19 cellular contexts compared by ENCODE assay signal in genomic region chr16:88499314-88499713, GRCh38. TPM values are rescaled to one million over a fixed set of nuclear protein-coding genes. Genes with fewer than 3 reads are reported as not detected.
A peak's percentile ranks its signal among the peaks of the same experiment; 100 is the strongest.
DNase-seq lines count a peak whose midpoint lies in the region; ATAC-seq and TF ChIP-seq lines count a peak whose summit lies in the region.
"Had no signal": no experiment of that assay in that cellular context is flagged by ENCODE, and none has a peak within 500 bp of the region (broad histone marks: within the 10 kb centered on the region; RNA-seq: fewer than 3 reads in every experiment).

No MANE protein-coding gene starts in this region.

- TF ChIP-seq POLR2A in spleen (IDR thresholded peaks at IDR 0.05), result no peak

- H3K27me3 ChIP-seq in cardiac muscle cell (no peaks in the 10 kb centered on the region), spleen (replicated peaks in 1 of 7) (peaks cover 0 to 7% (median 0%) of the 10 kb centered on the region in 7 donors)
- H3K27me3 ChIP-seq: MG63 had no signal

- H3K4me3 ChIP-seq in cardiac muscle cell (no peak overlapping the region), spleen (no peak overlapping the region)
- H3K4me3 ChIP-seq: GM23248, MG63, PC-9 had no signal

- H3K4me1 ChIP-seq in cardiac muscle cell (ENCODE audit: low read depth) (peaks cover 46% of the 10 kb centered on the region), spleen (peaks cover 12 to 80% (median 43%) of the 10 kb centered on the region in 6 donors)

- H3K36me3 ChIP-seq in cardiac muscle cell (no peaks in the 10 kb centered on the region), spleen (peaks cover 0 to 48% (median 0%) of the 10 kb centered on the region in 6 donors)
- H3K36me3 ChIP-seq: MG63 had no signal

- H3K27me3 Mint-ChIP-seq in memory B cell, result no peaks in the 10 kb centered on the region
- H3K27me3 Mint-ChIP-seq: CD4-positive, CD25-positive, alpha-beta regulatory T cell had no signal

- peaks cover 3% of the 10 kb centered on the region for H3K4me1 Mint-ChIP-seq in memory B cell

- H3K9me3 ChIP-seq in cardiac muscle cell (ENCODE audit: low read depth) (no peaks in the 10 kb centered on the region), spleen (no peaks in the 10 kb centered on the region)
- H3K9me3 ChIP-seq: MG63 had no signal

- intact Hi-C loops in cardiac septum (cut with DNase I), result no loop called here
- intact Hi-C loops in spleen (cut with DNase I; ENCODE audit: low total_unique reads), result no loop called here
- intact Hi-C loops in posterior vena cava (cut with DNase I), result no loop called here

- peak overlapping the region; percentile 90 for H3K27ac ChIP-seq in cardiac muscle cell
- peak overlapping the region in 5 of 8 donors; percentile 44 to 68 (median 58) for H3K27ac ChIP-seq in spleen
- H3K27ac ChIP-seq: GM23248, KMS-11, PC-9 had no signal

- H3K27ac Mint-ChIP-seq in memory B cell, result peak overlapping the region; percentile 60
- H3K27ac Mint-ChIP-seq: CD4-positive, CD25-positive, alpha-beta regulatory T cell had no signal

- TF ChIP-seq CTCF in cardiac muscle cell (IDR thresholded peaks at IDR 0.05; ENCODE audit: low read depth, low read length) (no peak), spleen (IDR thresholded peaks at IDR 0.05 in 8 of 11, conservative IDR thresholded peaks at IDR 0.05 in 3 of 11) (no peak)

- no peak overlapping the region for H3K4me3 Mint-ChIP-seq in memory B cell
- H3K4me3 Mint-ChIP-seq: CD4-positive, CD25-positive, alpha-beta regulatory T cell had no signal

- ATAC-seq in esophagus mucosa (peak; percentile 11), memory B cell (ENCODE audit: low read depth) (no peak), SK-N-SH treated with all-trans-retinoic acid at 6 μM for 48 hours (no peak)

- no peaks in the 10 kb centered on the region for H3K9me3 Mint-ChIP-seq in memory B cell

- no peaks in the 10 kb centered on the region for H3K36me3 Mint-ChIP-seq in memory B cell
- H3K36me3 Mint-ChIP-seq: CD4-positive, CD25-positive, alpha-beta regulatory T cell had no signal

- no peak for DNase-seq in cardiac muscle cell (ENCODE audit: low read depth in 1 of 2, low spot score in 1 of 2)
- DNase-seq in cardiac septum (ENCODE audit: low spot score), result no peak
- no peak for DNase-seq in memory B cell (ENCODE audit: low spot score in 2 of 2)
- DNase-seq in spleen, result no peak
- no peak for DNase-seq in posterior vena cava (ENCODE audit: low spot score)
- no peak for DNase-seq in SKM-1 treated with dmso at 0.1 percent for 144 hours (lab: John Stamatoyannopoulos, UW; ENCODE audit: unreplicated experiment)
- DNase-seq: CD4-positive, CD25-positive, alpha-beta regulatory T cell; GF-D8; GM23248; MG63; NCI-H1092 treated with DMSO at 0.1 percent for 48 hours; NCI-H1694 treated with DMSO at 0.1 percent for 48 hours; NCI-H345; NCI-H526 treated with DMSO at 0.1 percent for 48 hours; NK-92 treated with Interleukin-12 subunit alpha and Interleukin-12 subunit beta, amount 100 ng/mL, for 24 hours; PC-9 had no signal

- 42 to 69% (median 58%) methylated on average over 15 to 19 of the region's 19 CpGs for WGBS in spleen, 5 donors

TF ChIP-seq in SK-N-SH treated with all-trans-retinoic acid at 6 μM for 48 hours, 23 proteins besides CTCF, POLR2A, EP300 and RAD21:
- TF ChIP-seq BACH2 (CRISPR knock-in tag; IDR thresholded peaks at IDR 0.05; ENCODE audit: borderline replicate concordance), result no peak
- TF ChIP-seq, protein P1, sequence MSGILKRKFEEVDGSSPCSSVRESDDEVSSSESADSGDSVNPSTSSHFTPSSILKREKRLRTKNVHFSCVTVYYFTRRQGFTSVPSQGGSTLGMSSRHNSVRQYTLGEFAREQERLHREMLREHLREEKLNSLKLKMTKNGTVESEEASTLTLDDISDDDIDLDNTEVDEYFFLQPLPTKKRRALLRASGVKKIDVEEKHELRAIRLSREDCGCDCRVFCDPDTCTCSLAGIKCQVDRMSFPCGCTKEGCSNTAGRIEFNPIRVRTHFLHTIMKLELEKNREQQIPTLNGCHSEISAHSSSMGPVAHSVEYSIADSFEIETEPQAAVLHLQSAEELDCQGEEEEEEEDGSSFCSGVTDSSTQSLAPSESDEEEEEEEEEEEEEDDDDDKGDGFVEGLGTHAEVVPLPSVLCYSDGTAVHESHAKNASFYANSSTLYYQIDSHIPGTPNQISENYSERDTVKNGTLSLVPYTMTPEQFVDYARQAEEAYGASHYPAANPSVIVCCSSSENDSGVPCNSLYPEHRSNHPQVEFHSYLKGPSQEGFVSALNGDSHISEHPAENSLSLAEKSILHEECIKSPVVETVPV (CRISPR knock-in tag; IDR thresholded peaks at IDR 0.05), result no peak
- no peak for TF ChIP-seq ARNTL (CRISPR knock-in tag; IDR thresholded peaks at IDR 0.05; ENCODE audit: borderline replicate concordance, low read depth)
- no peak for TF ChIP-seq PPARA (CRISPR knock-in tag; IDR thresholded peaks at IDR 0.05; ENCODE audit: borderline replicate concordance)
- no peak for TF ChIP-seq CSDC2 (CRISPR knock-in tag; IDR thresholded peaks at IDR 0.05)
- TF ChIP-seq ZNF565 (CRISPR knock-in tag; conservative IDR thresholded peaks at IDR 0.05; ENCODE audit: low read depth), result no peak
- no peak for TF ChIP-seq OSR1 (CRISPR knock-in tag; IDR thresholded peaks at IDR 0.05)
- no peak for TF ChIP-seq SNAI2 (CRISPR knock-in tag; IDR thresholded peaks at IDR 0.05)

RNA-seq across cellular contexts. Expression of gene ZFPM1, which starts 46.2 kb away (rescaled TPM):
- total RNA-seq in cardiac muscle cell (9.4 and 11.9 TPM in 2 replicates), cardiac septum (9.6 TPM), esophagus mucosa (3.2 TPM), spleen (10 to 100 TPM in 4 of 7 donors, 1 to 10 TPM in 3; 4.5 to 25.3 (median 16.2) TPM), posterior vena cava (1 to 10 TPM; 4.0 to 4.3 TPM)
- polyA plus RNA-seq in cardiac muscle cell (7.6 and 8.3 TPM in 2 replicates), spleen (10 to 100 TPM in 1 of 3 donors, 1 to 10 TPM in 2; 2.3 to 10.2 (median 2.8) TPM)
